ENCODE assay signal across 19 cellular contexts in the genomic region with DNA sequence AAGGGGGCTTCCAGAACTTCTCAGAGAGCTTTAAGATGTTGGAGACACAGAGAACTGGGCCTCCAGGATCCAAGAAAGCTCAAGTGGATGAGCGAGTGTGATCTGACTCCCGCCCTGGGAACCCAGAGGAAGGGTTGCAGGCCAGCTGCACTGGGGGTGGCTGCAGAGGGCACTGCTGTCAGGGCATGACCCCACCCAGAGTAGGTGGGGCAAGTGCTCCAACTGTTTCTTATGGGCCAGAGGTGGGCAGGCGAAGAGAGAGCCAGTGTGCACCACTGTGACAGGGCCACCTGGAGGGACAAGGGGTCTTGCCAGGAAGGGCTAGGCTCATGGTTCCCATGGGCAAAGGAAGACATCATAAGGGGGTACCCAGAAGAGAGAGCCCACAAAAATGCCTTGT.
"Had no signal": no experiment of that assay in that cellular context is flagged by ENCODE, and none has a peak within 500 bp of the region (broad histone marks: within the 10 kb centered on the region; RNA-seq: fewer than 3 reads in every experiment).

No MANE protein-coding gene starts in this region.

- H3K27me3 ChIP-seq: sigmoid colon, upper lobe of right lung had no signal

- DNase-seq: activated CD4-positive, alpha-beta T cell treated with anti-CD3 and anti-CD28 coated beads for 4 hours; activated CD4-positive, CD25-positive, alpha-beta regulatory T cell; activated CD8-positive, alpha-beta T cell treated with anti-CD3 and anti-CD28 coated beads for 36 hours; activated naive CD4-positive, alpha-beta T cell; activated naive CD8-positive, alpha-beta T cell treated with anti-CD3 and anti-CD28 coated beads for 36 hours; activated T-cell treated with anti-CD3 and anti-CD28 coated beads, Interleukin-2, amount 50 U/mL, for 1 hour; kidney; midbrain; nephron progenitor cell; occipital lobe; posterior cingulate gyrus; sigmoid colon; stimulated activated CD4-positive, alpha-beta T cell treated with anti-CD3 and anti-CD28 coated beads, Interleukin-4, amount 100 ng/mL, for 24 hours; stimulated activated naive CD8-positive, alpha-beta T cell treated with anti-CD3 and anti-CD28 coated beads, Interleukin-15, Interleukin-2, amounts not matched to agents 100 U/mL and 50 U/mL, for 24 hours; SW 1271; T-helper 17 cell; upper lobe of right lung had no signal

- H3K36me3 Mint-ChIP-seq: activated naive CD8-positive, alpha-beta T cell treated with anti-CD3 and anti-CD28 coated beads for 36 hours had no signal

- H3K36me3 ChIP-seq: sigmoid colon, upper lobe of right lung had no signal

- H3K4me1 ChIP-seq: sigmoid colon, upper lobe of right lung had no signal

- ATAC-seq: activated CD8-positive, alpha-beta T cell treated with anti-CD3 and anti-CD28 coated beads for 36 hours; left lobe of liver; stimulated activated naive CD8-positive, alpha-beta T cell treated with anti-CD3 and anti-CD28 coated beads, Interleukin-15, Interleukin-2, amounts not matched to agents 100 U/mL and 50 U/mL, for 24 hours; T-helper 17 cell; upper lobe of right lung had no signal

- H3K4me3 Mint-ChIP-seq: activated CD8-positive, alpha-beta T cell treated with anti-CD3 and anti-CD28 coated beads for 36 hours; activated naive CD8-positive, alpha-beta T cell treated with anti-CD3 and anti-CD28 coated beads for 36 hours; nephron progenitor cell; T-helper 17 cell had no signal

- H3K27me3 Mint-ChIP-seq: activated CD8-positive, alpha-beta T cell treated with anti-CD3 and anti-CD28 coated beads for 36 hours; activated naive CD8-positive, alpha-beta T cell treated with anti-CD3 and anti-CD28 coated beads for 36 hours; T-helper 17 cell had no signal

- H3K4me1 Mint-ChIP-seq: activated naive CD8-positive, alpha-beta T cell treated with anti-CD3 and anti-CD28 coated beads for 36 hours had no signal

- H3K27ac ChIP-seq: sigmoid colon, SK-N-MC, upper lobe of right lung had no signal

- H3K27ac Mint-ChIP-seq: activated CD8-positive, alpha-beta T cell treated with anti-CD3 and anti-CD28 coated beads for 36 hours; activated naive CD8-positive, alpha-beta T cell treated with anti-CD3 and anti-CD28 coated beads for 36 hours; T-helper 17 cell had no signal

- H3K9me3 ChIP-seq: sigmoid colon, upper lobe of right lung had no signal

- H3K4me3 ChIP-seq: sigmoid colon, SK-N-MC, upper lobe of right lung had no signal

- H3K9me3 Mint-ChIP-seq: activated CD8-positive, alpha-beta T cell treated with anti-CD3 and anti-CD28 coated beads for 36 hours; activated naive CD8-positive, alpha-beta T cell treated with anti-CD3 and anti-CD28 coated beads for 36 hours; nephron progenitor cell had no signal
